8 cellular contexts compared by ENCODE assay signal in the genomic region with DNA sequence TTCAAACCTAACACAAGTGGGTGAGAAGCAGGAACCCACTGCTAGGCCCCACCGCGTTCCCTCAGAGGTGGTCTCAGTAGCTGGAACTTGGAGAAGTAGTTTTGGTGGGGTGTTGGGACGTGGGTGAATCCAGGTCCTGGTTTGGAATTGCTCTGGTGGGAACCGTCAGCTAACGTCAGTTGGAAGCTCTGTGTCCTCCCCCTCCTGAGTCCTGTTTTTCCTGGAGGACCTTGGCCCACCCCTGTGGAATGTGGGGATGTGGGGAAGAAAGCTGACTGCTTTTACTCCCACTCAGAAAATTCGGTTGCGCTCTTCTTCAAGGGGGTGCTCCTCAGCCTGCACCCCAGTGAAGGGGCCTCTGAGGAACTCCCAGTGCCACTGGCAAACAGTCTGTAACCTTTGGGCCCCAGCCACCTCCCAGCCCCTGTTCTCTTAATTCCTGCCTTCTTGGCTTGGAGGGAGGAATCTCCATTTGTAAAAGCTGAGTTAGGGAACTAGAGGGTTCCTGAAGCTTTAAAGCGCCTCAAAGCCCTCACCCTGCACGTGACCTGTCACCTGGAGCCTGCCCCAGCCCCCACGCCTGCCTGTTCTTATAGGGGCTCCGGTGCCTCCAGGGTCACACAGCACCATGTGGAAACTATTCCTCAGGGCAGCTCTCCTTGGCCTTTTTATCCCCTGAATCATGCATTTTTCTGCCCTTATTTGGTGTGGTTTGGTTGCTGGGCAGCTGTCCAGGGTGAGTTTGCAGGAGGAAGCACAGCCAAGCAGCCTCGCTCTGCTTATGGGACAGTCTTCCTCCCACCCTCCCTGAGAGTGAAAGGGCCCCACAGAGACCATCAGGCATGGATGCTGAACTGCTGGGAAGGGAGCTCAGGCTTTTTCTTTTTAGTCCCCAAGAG. TPM values are rescaled to one million over a fixed set of nuclear protein-coding genes. Genes with fewer than 3 reads are reported as not detected.
DNase-seq lines count a peak whose midpoint lies in the region; ATAC-seq and TF ChIP-seq lines count a peak whose summit lies in the region.

No MANE protein-coding gene starts in this region.

- TF ChIP-seq POLR2A in erythroblast (IDR thresholded peaks at IDR 0.05; ENCODE audit: low read length), result peak; percentile 29
- no peak for TF ChIP-seq POLR2A in vagina (IDR thresholded peaks at IDR 0.05)

- no peak overlapping the region for H3K4me3 Mint-ChIP-seq in CD14-positive monocyte
- H3K4me3 Mint-ChIP-seq in naive thymus-derived CD8-positive, alpha-beta T cell, result no peak overlapping the region

- intact Hi-C loops in CD14-positive monocyte (cut with micrococcal nuclease) (loop anchor here (5.0 to 10.0 kb wide), 4 partner anchors 62 to 197 kb away; partner anchors contain the start of genes ATP6V0A1 (in 1 of the 2) and CAVIN1 (in 1 of the 2)), mucosa of descending colon (cut with DNase I, micrococcal nuclease) (loop anchor here (10.0 kb wide), 2 partner anchors 95 to 195 kb away; partner anchors contain the start of gene CAVIN1 (in 1 of the 2)), vagina (cut with DNase I) (loop anchor here (5.0 kb wide), 3 partner anchors 62 to 112 kb away; partner anchors contain the start of genes ATP6V0A1 and CAVIN1)

- POLR2A ChIA-PET in naive thymus-derived CD8-positive, alpha-beta T cell (lab: Charles Lee), result interaction anchor here (0.6 to 1.4 kb wide), 7 partner anchors 11 to 208 kb away, joined by 3 to 8 read pairs (median 4); partner anchors contain the start of genes PSMC3IP and STAT3

- H3K27ac ChIP-seq in SJCRH30 (peak overlapping the region; percentile 89), vagina (peak overlapping the region; percentile 95)

- H3K36me3 Mint-ChIP-seq in CD14-positive monocyte, result peaks cover 51 to 80% of the 10 kb centered on the region in 2 donors
- peaks cover 0 to 7% (median 0%) of the 10 kb centered on the region in 3 donors for H3K36me3 Mint-ChIP-seq in naive thymus-derived CD8-positive, alpha-beta T cell

- peak; percentile 52 for ATAC-seq in mucosa of descending colon
- no peak for ATAC-seq in stimulated activated naive CD8-positive, alpha-beta T cell treated with anti-CD3 and anti-CD28 coated beads, Interleukin-15, Interleukin-2, amounts not matched to agents 100 U/mL and 50 U/mL, for 24 hours
- ATAC-seq in naive thymus-derived CD8-positive, alpha-beta T cell, result no peak
- ATAC-seq in GM19463 (IDR thresholded peaks at IDR 0.05; ENCODE audit: unreplicated experiment), result no peak

- H3K27ac Mint-ChIP-seq in CD14-positive monocyte, result peak overlapping the region in 5 of 7 donors; percentile 20 to 93 (median 35)
- no peak overlapping the region for H3K27ac Mint-ChIP-seq in naive thymus-derived CD8-positive, alpha-beta T cell

- no peaks in the 10 kb centered on the region for H3K9me3 ChIP-seq in SJCRH30 (replicated peaks)
- H3K9me3 ChIP-seq in mucosa of descending colon, result no peaks in the 10 kb centered on the region
- H3K9me3 ChIP-seq in vagina, result no peaks in the 10 kb centered on the region

- peaks cover 41% of the 10 kb centered on the region for H3K4me1 Mint-ChIP-seq in CD14-positive monocyte
- peaks cover 6 to 8% (median 7%) of the 10 kb centered on the region in 4 donors for H3K4me1 Mint-ChIP-seq in naive thymus-derived CD8-positive, alpha-beta T cell

- DNase-seq in CD14-positive monocyte (ENCODE audit: low spot score) (no peak), SJCRH30 (peak; percentile 89 to 90), erythroblast (lab: John Stamatoyannopoulos, UW) (peak; percentile 78 to 82), mucosa of descending colon (peak; percentile 79 to 84 (median 81)), vagina (ENCODE audit: extremely low spot score in 2 of 2) (peak; percentile 91 to 98)
- DNase-seq in stimulated activated naive CD8-positive, alpha-beta T cell treated with anti-CD3 and anti-CD28 coated beads, Interleukin-15, Interleukin-2, amounts not matched to agents 100 U/mL and 50 U/mL, for 24 hours, result no peak
- no peak for DNase-seq in naive thymus-derived CD8-positive, alpha-beta T cell

- H3K36me3 ChIP-seq in SJCRH30, result 0 out of 2 replicates have a peak, but pooled peaks cover 4% of the 10 kb centered on the region
- H3K36me3 ChIP-seq in mucosa of descending colon (ENCODE audit: low read depth), result no peaks in the 10 kb centered on the region
- H3K36me3 ChIP-seq in vagina, result peaks cover 0 to 10% of the 10 kb centered on the region in 2 donors

- no peaks in the 10 kb centered on the region for H3K27me3 ChIP-seq in SJCRH30
- no peaks in the 10 kb centered on the region for H3K27me3 ChIP-seq in vagina

- TF ChIP-seq CTCF in CD14-positive monocyte (IDR thresholded peaks at IDR 0.05) (no peak), mucosa of descending colon (IDR thresholded peaks at IDR 0.05) (no peak), vagina (IDR thresholded peaks at IDR 0.05) (no peak)

- H3K4me3 ChIP-seq in SJCRH30, result 0 out of 2 replicates have a peak overlapping the region, but pooled peaks have one; percentile 3
- no peak overlapping the region for H3K4me3 ChIP-seq in mucosa of descending colon
- no peak overlapping the region for H3K4me3 ChIP-seq in vagina

- H3K4me1 ChIP-seq in SJCRH30 (peaks cover 44% of the 10 kb centered on the region), mucosa of descending colon (ENCODE audit: low read depth) (peaks cover 50% of the 10 kb centered on the region), vagina (peaks cover 72% of the 10 kb centered on the region)

- H3K9me3 Mint-ChIP-seq in CD14-positive monocyte, result no peaks in the 10 kb centered on the region
- H3K9me3 Mint-ChIP-seq in naive thymus-derived CD8-positive, alpha-beta T cell, result no peaks in the 10 kb centered on the region

- H3K27me3 Mint-ChIP-seq in CD14-positive monocyte (ENCODE audit: low read depth in 3 of 3), result peaks cover 1 to 6% (median 3%) of the 10 kb centered on the region in 3 donors
- no peaks in the 10 kb centered on the region for H3K27me3 Mint-ChIP-seq in naive thymus-derived CD8-positive, alpha-beta T cell

RNA-seq across cellular contexts. Expression of gene NAGLU, which starts 16.2 kb away (rescaled TPM):
- 10 to 100 TPM; 10.4 to 24.9 TPM for polyA plus RNA-seq in CD14-positive monocyte
- total RNA-seq in SJCRH30 (2014; rRNA removed; shearing (Covaris generic)), result 20.6 and 22.2 TPM in 2 replicates
- total RNA-seq in mucosa of descending colon, result 10 to 100 TPM; 28.9 to 51.8 (median 35.6) TPM
- total RNA-seq in vagina, result 24.6 TPM
- 10 to 100 TPM; 26.4 to 28.5 TPM for total RNA-seq in naive thymus-derived CD8-positive, alpha-beta T cell
- polyA plus RNA-seq in naive thymus-derived CD8-positive, alpha-beta T cell, result 10 to 100 TPM in 2 of 3 donors, 1 to 10 TPM in 1; 8.0 to 16.2 (median 13.4) TPM

RNA-seq across cellular contexts. Expression of gene HSD17B1, which starts 32.9 kb away (rescaled TPM):
- under 1 TPM; 0.19 to 0.27 TPM for polyA plus RNA-seq in CD14-positive monocyte
- 0.73 and 0.76 TPM in 2 replicates for total RNA-seq in SJCRH30 (2014; rRNA removed; shearing (Covaris generic))
- total RNA-seq in mucosa of descending colon (1 to 10 TPM; 1.5 to 2.5 (median 1.7) TPM), vagina (2.0 TPM)
- 1 to 10 TPM; 1.4 to 2.1 TPM for total RNA-seq in naive thymus-derived CD8-positive, alpha-beta T cell
- under 1 TPM; 0.18 to 0.98 (median 0.24) TPM for polyA plus RNA-seq in naive thymus-derived CD8-positive, alpha-beta T cell

RNA-seq across cellular contexts. Expression of gene COASY, which starts 42.2 kb away (rescaled TPM):
- 10 to 100 TPM; 52.6 to 57.9 TPM for polyA plus RNA-seq in CD14-positive monocyte
- 33.7 and 36.3 TPM in 2 replicates for total RNA-seq in SJCRH30 (2014; rRNA removed; shearing (Covaris generic))
- total RNA-seq in mucosa of descending colon (10 to 100 TPM; 74.5 to 98.7 (median 87.8) TPM), vagina (24.8 TPM)
- 10 to 100 TPM; 67.0 to 72.3 TPM for total RNA-seq in naive thymus-derived CD8-positive, alpha-beta T cell
- 10 to 100 TPM; 48.3 to 67.9 (median 65.5) TPM for polyA plus RNA-seq in naive thymus-derived CD8-positive, alpha-beta T cell

RNA-seq across cellular contexts. Expression of gene MLX, which starts 47.1 kb away (rescaled TPM):
- 10 to 100 TPM; 61.4 to 63.5 TPM for polyA plus RNA-seq in CD14-positive monocyte
- 44.5 and 48.4 TPM in 2 replicates for total RNA-seq in SJCRH30 (2014; rRNA removed; shearing (Covaris generic))
- total RNA-seq in mucosa of descending colon (100 to 1,000 TPM in 2 of 3 donors, 10 to 100 TPM in 1; 69.6 to 110 (median 103) TPM), vagina (33.9 TPM)
- 10 to 100 TPM; 58.2 to 67.8 TPM for total RNA-seq in naive thymus-derived CD8-positive, alpha-beta T cell
- polyA plus RNA-seq in naive thymus-derived CD8-positive, alpha-beta T cell, result 10 to 100 TPM; 24.6 to 47.1 (median 25.0) TPM

RNA-seq across cellular contexts. Expression of gene PSMC3IP, which starts 57.7 kb away (rescaled TPM):
- polyA plus RNA-seq in CD14-positive monocyte, result not detected
- 23.8 and 29.7 TPM in 2 replicates for total RNA-seq in SJCRH30 (2014; rRNA removed; shearing (Covaris generic))
- total RNA-seq in mucosa of descending colon (1 to 10 TPM; 1.9 to 6.4 (median 3.1) TPM), vagina (0.98 TPM)
- 1 to 10 TPM; 3.3 to 4.6 TPM for total RNA-seq in naive thymus-derived CD8-positive, alpha-beta T cell
- polyA plus RNA-seq in naive thymus-derived CD8-positive, alpha-beta T cell, result 1 to 10 TPM in 1 of 3 donors, under 1 TPM in 2; 0.69 to 1.1 (median 0.71) TPM

Comparison
In these comparisons a context has a peak if more than half of its experiments do, and no peak if none do; other contexts are left out.
1. DNase-seq: peak in SJCRH30 (2 of 2), erythroblast (2 of 2), mucosa of descending colon (3 of 3) and vagina (2 of 2); none in CD14-positive monocyte (single experiment), stimulated activated naive CD8-positive, alpha-beta T cell treated with anti-CD3 and anti-CD28 coated beads, Interleukin-15, Interleukin-2, amounts not matched to agents 100 U/mL and 50 U/mL, for 24 hours (single experiment) and naive thymus-derived CD8-positive, alpha-beta T cell (0 of 10).
2. H3K27ac Mint-ChIP-seq: peak in CD14-positive monocyte (5 of 7); none in naive thymus-derived CD8-positive, alpha-beta T cell (0 of 10).